In genomic region chr4:98462487-98462886, GRCh38 we compare ENCODE assay signal across 30 cellular contexts.
"Had no signal": no experiment of that assay in that cellular context is flagged by ENCODE, and none has a peak within 500 bp of the region (broad histone marks: within the 10 kb centered on the region; RNA-seq: fewer than 3 reads in every experiment).

No MANE protein-coding gene starts in this region.

- FAIRE-seq: bronchial epithelial cell, TTC549 had no signal

- H3K27ac ChIP-seq: ascending aorta, cardiac muscle cell, VCaP had no signal

- DNase-seq: activated B cell treated with CpG ODN at 0.5 μM for 24 hours; activated CD4-positive, alpha-beta memory T cell treated with anti-CD3 and anti-CD28 coated beads for 36 hours; activated CD4-positive, alpha-beta T cell treated with anti-CD3 and anti-CD28 coated beads for 4 hours; activated CD4-positive, alpha-beta T cell treated with anti-CD3 and anti-CD28 coated beads, Interleukin-2, amount 10 ng/mL, durations not matched to agents 24 days and 14 days; activated CD4-positive, alpha-beta T cell treated with anti-CD3 and anti-CD28 coated beads, Interleukin-2, amount 50 U/mL, for 1 hour; activated CD4-positive, alpha-beta T cell treated with anti-CD3 and anti-CD28 coated beads, Interleukin-2, amount 50 U/mL, for 4 hours; activated CD4-positive, CD25-positive, alpha-beta regulatory T cell treated with anti-CD3 and anti-CD28 coated beads, Interleukin-2, amount 50 U/mL, for 72 hours; activated CD8-positive, alpha-beta memory T cell treated with anti-CD3 and anti-CD28 coated beads, Interleukin-2, amount 50 U/mL, for 4 hours; activated CD8-positive, alpha-beta T cell treated with anti-CD3 and anti-CD28 coated beads for 36 hours; activated effector memory CD4-positive, alpha-beta T cell treated with anti-CD3 and anti-CD28 coated beads, Interleukin-2, amount 50 U/mL, for 16 hours; activated gamma-delta T cell treated with Interleukin-2 at 50 U/mL for 16 hours; activated naive CD4-positive, alpha-beta T cell; activated naive CD4-positive, alpha-beta T cell treated with anti-CD3 and anti-CD28 coated beads for 36 hours; activated naive CD8-positive, alpha-beta T cell treated with anti-CD3 and anti-CD28 coated beads, Interleukin-2, amount 10 ng/mL, durations not matched to agents 7 days and 5 days; activated naive CD8-positive, alpha-beta T cell treated with anti-CD3 and anti-CD28 coated beads, Interleukin-2, amount 50 U/mL, for 24 hours; activated T-cell treated with anti-CD3 and anti-CD28 coated beads for 4 hours; activated T-cell treated with anti-CD3 and anti-CD28 coated beads, Interleukin-2, amount 50 U/mL, for 1 hour; activated T-cell treated with anti-CD3 and anti-CD28 coated beads, Interleukin-2, amount 50 U/mL, for 4 hours; activated T-cell treated with anti-CD3 and anti-CD28 coated beads, Interleukin-2, amount 50 U/mL, for 72 hours; amygdala; anterior cingulate cortex; central memory CD4-positive, alpha-beta T cell; T-helper 2 cell; T-helper 9 cell had no signal

- ATAC-seq: activated CD8-positive, alpha-beta T cell treated with anti-CD3 and anti-CD28 coated beads for 36 hours; activated naive CD8-positive, alpha-beta T cell treated with anti-CD3 and anti-CD28 coated beads, Interleukin-2, amount 50 U/mL, for 24 hours; activated T-cell treated with anti-CD3 and anti-CD28 coated beads, Interleukin-2, amount 50 U/mL, for 4 hours; activated T-cell treated with anti-CD3 and anti-CD28 coated beads, Interleukin-2, amount 50 U/mL, for 72 hours; activated T-helper 17 cell treated with anti-CD3 and anti-CD28 coated beads, Interleukin-2, amount 50 U/mL, for 72 hours had no signal

- H3K36me3 ChIP-seq: ascending aorta, cardiac muscle cell had no signal

- H3K4me1 ChIP-seq: ascending aorta had no signal

- H3K4me3 ChIP-seq: ascending aorta, cardiac muscle cell had no signal

- H3K9me3 ChIP-seq: ascending aorta had no signal

- H3K27me3 ChIP-seq: ascending aorta, cardiac muscle cell had no signal
